In the genomic region with DNA sequence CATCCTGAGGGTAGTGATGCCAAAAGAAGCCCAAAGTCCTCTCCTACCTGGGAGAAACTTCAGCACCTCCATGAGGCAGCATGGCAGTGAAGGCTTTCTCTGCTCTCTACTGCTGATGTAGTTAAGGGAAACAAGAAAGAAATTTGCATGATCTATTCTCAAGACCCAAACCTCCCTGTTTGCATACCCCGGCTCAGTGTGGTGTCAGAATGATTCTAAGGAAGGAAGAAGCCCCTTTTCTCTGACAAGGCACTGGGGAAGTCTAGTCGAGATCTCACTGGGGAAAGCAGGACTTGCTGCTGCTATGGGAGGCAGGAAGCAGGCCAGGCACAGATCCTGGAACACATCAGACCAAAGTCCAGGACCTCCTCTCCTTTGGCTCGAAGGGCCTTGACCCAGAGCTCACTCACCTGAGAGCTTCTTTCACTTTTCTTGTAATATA, we compare ENCODE assay signal across 9 cellular contexts.
DNase-seq lines count a peak whose midpoint lies in the region; ATAC-seq and TF ChIP-seq lines count a peak whose summit lies in the region.
"Had no signal": no experiment of that assay in that cellular context is flagged by ENCODE, and none has a peak within 500 bp of the region (broad histone marks: within the 10 kb centered on the region; RNA-seq: fewer than 3 reads in every experiment).

No MANE protein-coding gene starts in this region.

- 60 to 93% methylated on average over 3 of the region's 3 CpGs for WGBS in testis, 2 donors

- H3K9me3 ChIP-seq in T-helper 17 cell (ENCODE audit: control insufficient read depth, low read length, poor library complexity, severe bottlenecking), result no peaks in the 10 kb centered on the region
- H3K9me3 ChIP-seq in testis, result no peaks in the 10 kb centered on the region

- TF ChIP-seq POLR2A in testis (IDR thresholded peaks at IDR 0.05), result no peak

- H3K4me1 ChIP-seq in testis, result peaks cover 23% of the 10 kb centered on the region

- TF ChIP-seq CTCF in testis (IDR thresholded peaks at IDR 0.05), result no peak

- no peak overlapping the region for H3K4me3 ChIP-seq in testis

- ATAC-seq in HG02884 (IDR thresholded peaks at IDR 0.05; ENCODE audit: unreplicated experiment) (peak; percentile 85), T-helper 17 cell (no peak), left colon (no peak)

- H3K27ac Mint-ChIP-seq in activated T-cell treated with anti-CD3 and anti-CD28 coated beads, Interleukin-2, amount 50 U/mL, for 24 hours, result peak overlapping the region; percentile 90
- H3K27ac Mint-ChIP-seq in T-helper 17 cell, result peak overlapping the region; percentile 98

- no peak for DNase-seq in activated T-cell treated with anti-CD3 and anti-CD28 coated beads, Interleukin-2, amount 50 U/mL, for 24 hours
- DNase-seq in activated T-cell treated with anti-CD3 and anti-CD28 coated beads, Interleukin-2, amount 50 U/mL, for 48 hours, result no peak
- DNase-seq in T-helper 17 cell (no peak), testis (no peak), left colon (no peak), posterior cingulate gyrus (no peak), DMS114 treated with DMSO at 0.1 percent for 48 hours (lab: John Stamatoyannopoulos, UW; ENCODE audit: unreplicated experiment) (no peak)
- DNase-seq: ACHN had no signal

- H3K36me3 ChIP-seq in testis (ENCODE audit: low read depth, missing control alignments), result no peaks in the 10 kb centered on the region

- intact Hi-C loops in testis (cut with DNase I; ENCODE audit: low total_unique reads), result no loop called here
- intact Hi-C loops in left colon (cut with DNase I, micrococcal nuclease), result no loop called here
- intact Hi-C loops in posterior cingulate gyrus (cut with DNase I), result no loop called here

- no peaks in the 10 kb centered on the region for H3K27me3 ChIP-seq in testis

- peaks cover 93% of the 10 kb centered on the region for H3K4me1 Mint-ChIP-seq in activated T-cell treated with anti-CD3 and anti-CD28 coated beads, Interleukin-2, amount 50 U/mL, for 24 hours (ENCODE audit: low read depth)
- peaks cover 77% of the 10 kb centered on the region for H3K4me1 Mint-ChIP-seq in T-helper 17 cell

- peaks cover 33% of the 10 kb centered on the region for H3K36me3 Mint-ChIP-seq in activated T-cell treated with anti-CD3 and anti-CD28 coated beads, Interleukin-2, amount 50 U/mL, for 24 hours (ENCODE audit: low read depth)
- peaks cover 11% of the 10 kb centered on the region for H3K36me3 Mint-ChIP-seq in T-helper 17 cell (ENCODE audit: low read depth)

- H3K9me3 Mint-ChIP-seq in activated T-cell treated with anti-CD3 and anti-CD28 coated beads, Interleukin-2, amount 50 U/mL, for 24 hours, result no peaks in the 10 kb centered on the region

- peak overlapping the region; percentile 1 to 14 for H3K27ac ChIP-seq in testis

- peak overlapping the region; percentile 46 for H3K4me3 Mint-ChIP-seq in activated T-cell treated with anti-CD3 and anti-CD28 coated beads, Interleukin-2, amount 50 U/mL, for 24 hours
- peak overlapping the region; percentile 78 for H3K4me3 Mint-ChIP-seq in T-helper 17 cell

- H3K27me3 Mint-ChIP-seq in activated T-cell treated with anti-CD3 and anti-CD28 coated beads, Interleukin-2, amount 50 U/mL, for 24 hours, result no peaks in the 10 kb centered on the region
- H3K27me3 Mint-ChIP-seq in T-helper 17 cell, result no peaks in the 10 kb centered on the region
